In genomic region chr11:67507242-67507890, GRCh38 we compare ENCODE assay signal across 8 cellular contexts. TPM values are rescaled to one million over a fixed set of nuclear protein-coding genes. Genes with fewer than 3 reads are reported as not detected.
DNase-seq lines count a peak whose midpoint lies in the region; ATAC-seq, FAIRE-seq and TF ChIP-seq lines count a peak whose summit lies in the region.

No MANE protein-coding gene starts in this region.

- peak overlapping the region; percentile 51; the same call in 1 of the 2 replicates for H4K8ac ChIP-seq in H1 (ENCODE audit: extremely low read depth, insufficient read depth, low read length)

- no peaks in the 10 kb centered on the region for H3K79me1 ChIP-seq in H1 (ENCODE audit: low read depth, low read length)

- H2AK5ac ChIP-seq in H1 (ENCODE audit: low read depth, low read length), result no peak overlapping the region

- DNase-seq in RWPE2 (ENCODE audit: low spot score) (no peak), H1 (ENCODE audit: low read depth in 1 of 2, low spot score in 2 of 2) (peak in 1 of 2 experiments; percentile 54), mucosa of descending colon (peak in 1 of 3 donors; percentile 92), MV-4-11 (lab: John Stamatoyannopoulos, UW) (no peak)

- no peak overlapping the region for H3K56ac ChIP-seq in H1 (replicated peaks; ENCODE audit: insufficient read length, low read depth, low read length)

- intact Hi-C loops in mucosa of descending colon (cut with DNase I, micrococcal nuclease), result no loop called here

- no peak overlapping the region for H4K5ac ChIP-seq in H1 (ENCODE audit: insufficient read length, low read depth, low read length)

- no peak overlapping the region for H2BK15ac ChIP-seq in H1 (ENCODE audit: low read length)

- H2BK20ac ChIP-seq in H1 (ENCODE audit: low read length), result no peak overlapping the region

- TF ChIP-seq EP300 in H1 (IDR thresholded peaks at IDR 0.05; ENCODE audit: borderline replicate concordance in 1 of 2, low read depth in 2 of 2, low read length in 2 of 2), result no peak

- H2BK120ac ChIP-seq in H1 (replicated peaks; ENCODE audit: low read depth, low read length), result no peak overlapping the region

- no peak for FAIRE-seq in H1 (lab: Jason Lieb, UNC)

- H3K9ac ChIP-seq in H1 (replicated peaks in 1 of 4; ENCODE audit: extremely low read depth in 1 of 4, low read depth in 3 of 4, low read length in 3 of 4), result peak overlapping the region; percentile 46 to 52 (median 48); a peak in 4 of 7 replicates

- H3K4me2 ChIP-seq in H1 (ENCODE audit: insufficient read depth in 1 of 2, low read depth in 2 of 2, low read length in 2 of 2), result peak overlapping the region; percentile 66 to 84

- H3K4ac ChIP-seq in H1 (replicated peaks; ENCODE audit: insufficient read length, low read depth, low read length), result no peak overlapping the region

- 20% methylated on average over 34 of the region's 34 CpGs; no CpG with 5 or more reads in 1 of the 2 experiments for WGBS in H1 (ENCODE audit: extremely low coverage in 1 of 2, insufficient coverage in 1 of 2, insufficient read length in 1 of 2, insufficient replicate concordance in 2 of 2, low coverage in 1 of 2, low lambda C conversion rate in 2 of 2, missing lambda C conversion rate in 1 of 2), 2 experiments
- 30% methylated on average over 34 of the region's 34 CpGs for WGBS in urinary bladder

- H3K4me1 ChIP-seq in ACC112 (ENCODE audit: control insufficient read depth, insufficient read depth, low read length, unreplicated experiment), result peaks cover 25% of the 10 kb centered on the region
- H3K4me1 ChIP-seq in RWPE2 (ENCODE audit: insufficient read depth, poor library complexity, severe bottlenecking), result peaks cover 10% of the 10 kb centered on the region
- H3K4me1 ChIP-seq in H1 (replicated peaks in 1 of 4; ENCODE audit: control insufficient read depth in 3 of 4, insufficient read depth in 4 of 4, low read length in 3 of 4), result peaks cover 0 to 30% (median 10%) of the 10 kb centered on the region in 4 experiments; a peak in 6 of 7 replicates
- peaks cover 31% of the 10 kb centered on the region for H3K4me1 ChIP-seq in mucosa of descending colon (ENCODE audit: low read depth)
- H3K4me1 ChIP-seq in urinary bladder (ENCODE audit: insufficient read depth), result no peaks in the 10 kb centered on the region

- H3K18ac ChIP-seq in H1 (ENCODE audit: extremely low read depth, low read length), result 0 out of 2 replicates have a peak overlapping the region, but pooled peaks have one; percentile 32

- H2AFZ ChIP-seq in ACC112 (ENCODE audit: low read length, unreplicated experiment) (no peak overlapping the region), H1 (ENCODE audit: low read length) (peak overlapping the region; percentile 16; the same call in 1 of the 2 replicates)

- H3K9me3 ChIP-seq in RWPE2 (ENCODE audit: severe bottlenecking) (no peaks in the 10 kb centered on the region), H1 (ENCODE audit: insufficient read depth in 2 of 2, low read depth in 1 of 2, low read length in 1 of 2) (no peaks in the 10 kb centered on the region), mucosa of descending colon (no peaks in the 10 kb centered on the region)

- POLR2A ChIA-PET in H1 (lab: Charles Lee; ENCODE audit: partially characterized antibody), result interaction anchor here (0.8 to 1.0 kb wide), 4 partner anchors 9 to 42 kb away, joined by 3 to 5 read pairs (median 4); no protein-coding TSS in a partner anchor

- TF ChIP-seq RAD21 in H1 (IDR thresholded peaks at IDR 0.05 in 1 of 2, conservative IDR thresholded peaks at IDR 0.05 in 1 of 2; ENCODE audit: low read depth in 2 of 2, low read length in 2 of 2), result no peak

- no peak overlapping the region for H4K91ac ChIP-seq in H1 (replicated peaks; ENCODE audit: insufficient read length, low read length)

- no peak for TF ChIP-seq CTCF in RWPE2 (IDR thresholded peaks at IDR 0.05; ENCODE audit: poor library complexity, severe bottlenecking)
- TF ChIP-seq CTCF in H1 (IDR thresholded peaks at IDR 0.05; ENCODE audit: control extremely low read depth in 1 of 3, insufficient read depth in 1 of 3, low read depth in 1 of 3, low read length in 3 of 3), result no peak
- no peak for TF ChIP-seq CTCF in mucosa of descending colon (IDR thresholded peaks at IDR 0.05)

- H3K14ac ChIP-seq in H1 (ENCODE audit: insufficient read length), result no peak overlapping the region

- peak overlapping the region; percentile 41 for H3K27ac ChIP-seq in ACC112 (ENCODE audit: low read depth, low read length)
- H3K27ac ChIP-seq in RWPE2 (ENCODE audit: poor library complexity, severe bottlenecking), result peak overlapping the region; percentile 96
- H3K27ac ChIP-seq in H1 (ENCODE audit: low read depth, low read length), result peak overlapping the region; percentile 70
- H3K27ac ChIP-seq in urinary bladder (ENCODE audit: low read depth), result peak overlapping the region; percentile 64

- H3K27me3 ChIP-seq in ACC112 (ENCODE audit: insufficient read depth, low read length) (no peaks in the 10 kb centered on the region), RWPE2 (ENCODE audit: insufficient read depth, poor library complexity, severe bottlenecking) (no peaks in the 10 kb centered on the region), H1 (replicated peaks in 1 of 4; ENCODE audit: control insufficient read depth in 3 of 4, extremely low read depth in 1 of 4, insufficient read depth in 3 of 4, low read length in 3 of 4) (peaks cover 0 to 8% (median 5%) of the 10 kb centered on the region in 4 experiments; a peak in 3 of 7 replicates)

- H3K23me2 ChIP-seq in H1 (ENCODE audit: low read depth, low read length), result peaks cover 23% of the 10 kb centered on the region

- no peak overlapping the region for H2BK5ac ChIP-seq in H1 (ENCODE audit: low read depth, low read length)

- peak overlapping the region; percentile 81 for H3K4me3 ChIP-seq in ACC112 (ENCODE audit: low read depth, low read length)
- peak overlapping the region; percentile 66 for H3K4me3 ChIP-seq in RWPE2 (ENCODE audit: severe bottlenecking)
- peak overlapping the region; percentile 62 to 84 (median 62) for H3K4me3 ChIP-seq in H1 (ENCODE audit: extremely low read depth in 1 of 4, insufficient read depth in 2 of 4, low read depth in 3 of 4, low read length in 4 of 4)
- H3K4me3 ChIP-seq in mucosa of descending colon, result peak overlapping the region; percentile 50
- peak overlapping the region; percentile 50 for H3K4me3 ChIP-seq in urinary bladder (ENCODE audit: low read depth, low read length)

- peak; percentile 6 for ATAC-seq in GM21367 (IDR thresholded peaks at IDR 0.05; ENCODE audit: unreplicated experiment)
- peak; percentile 2; the same call in 2 of the 3 replicates for ATAC-seq in RWPE2 (ENCODE audit: low read depth)
- ATAC-seq in mucosa of descending colon, result peak; percentile 42
- ATAC-seq in HG02642 (IDR thresholded peaks at IDR 0.05; ENCODE audit: poor library complexity, unreplicated experiment), result no peak

- no peaks in the 10 kb centered on the region for H3K36me3 ChIP-seq in ACC112 (ENCODE audit: insufficient read depth, low read length)
- H3K36me3 ChIP-seq in RWPE2 (ENCODE audit: low read depth), result peaks cover 15% of the 10 kb centered on the region
- H3K36me3 ChIP-seq in H1 (ENCODE audit: control insufficient read depth in 2 of 4, insufficient read depth in 4 of 4, low read length in 3 of 4), result no peaks in the 10 kb centered on the region; a peak in 2 of 8 replicates
- H3K36me3 ChIP-seq in mucosa of descending colon (ENCODE audit: low read depth), result no peaks in the 10 kb centered on the region
- no peaks in the 10 kb centered on the region for H3K36me3 ChIP-seq in urinary bladder (ENCODE audit: insufficient read depth)

- CTCF ChIA-PET in H1 (lab: Charles Lee; ENCODE audit: partially characterized antibody), result interaction anchor here (1.2 to 2.0 kb wide), 2 partner anchors 120 to 150 kb away, joined by 4 to 8 read pairs; no protein-coding TSS in a partner anchor

- H4K20me1 ChIP-seq in H1 (replicated peaks in 1 of 2; ENCODE audit: control insufficient read depth in 1 of 2, insufficient read depth in 2 of 2, low read length in 2 of 2), result peaks cover 3 to 15% of the 10 kb centered on the region in 2 experiments

- peaks cover 9% of the 10 kb centered on the region for H3K79me2 ChIP-seq in ACC112 (ENCODE audit: control insufficient read depth, insufficient read depth, low read length, unreplicated experiment)
- H3K79me2 ChIP-seq in H1 (ENCODE audit: control insufficient read depth in 1 of 2, insufficient read depth in 2 of 2, low read length in 2 of 2), result 0 out of 4 replicates have a peak, but pooled peaks cover 0 to 8% of the 10 kb centered on the region in 2 experiments

- no peak for TF ChIP-seq POLR2A in H1 (IDR thresholded peaks at IDR 0.05; ENCODE audit: control extremely low read depth in 1 of 2, low read depth in 2 of 2, low read length in 2 of 2)

- no peak overlapping the region for H3K23ac ChIP-seq in H1 (ENCODE audit: insufficient read length)

- peak overlapping the region; percentile 75; the same call in 1 of the 2 replicates for H2BK12ac ChIP-seq in H1 (ENCODE audit: low read depth, low read length)

RNA-seq across cellular contexts. Expression of gene CDK2AP2, which starts 0.6 kb away (rescaled TPM):
- total RNA-seq in H1 (2021; fragmentation: NEBNext Ultra II Directional; extraction: Animal tissue kit (Norgen Biotek cat#: 25700)), result 47.3 and 49.6 TPM in 2 replicates
- polyA plus RNA-seq in H1 (2011; rRNA removed) (65.1 and 89.6 TPM in 2 replicates), urinary bladder (75.8 TPM)
- 33.8 TPM for polyA plus RNA-seq in H1 (2011; cell fraction: cytosol; rRNA removed)
- 39.1 TPM for polyA plus RNA-seq in H1 (2011; cell fraction: nucleus; rRNA removed)
- 37.4 to 52.9 TPM (median 45.6 TPM) in 4 replicates for polyA plus RNA-seq in H1 (2012, experiment 1 of 2)
- polyA plus RNA-seq in H1 (2012, experiment 2 of 2), result 65.6 TPM
- polyA plus RNA-seq in H1 (2013, experiment 1 of 2), result 35.4 TPM
- 38.4 TPM for polyA plus RNA-seq in H1 (2013, experiment 2 of 2)
- polyA minus RNA-seq in H1 (2011; rRNA and poly(A)+ RNA removed), result 12.5 and 16.2 TPM in 2 replicates
- polyA minus RNA-seq in H1 (2011; cell fraction: cytosol; rRNA and poly(A)+ RNA removed), result 28.0 TPM
- polyA minus RNA-seq in H1 (2011; cell fraction: nucleus; rRNA and poly(A)+ RNA removed), result 25.7 TPM
- total RNA-seq in mucosa of descending colon (10 to 100 TPM; 63.5 to 81.3 (median 79.3) TPM), urinary bladder (5.9 TPM)

RNA-seq across cellular contexts. Expression of gene PITPNM1, which starts 2.2 kb away (rescaled TPM):
- total RNA-seq in H1 (2021; fragmentation: NEBNext Ultra II Directional; extraction: Animal tissue kit (Norgen Biotek cat#: 25700)), result 52.7 and 55.0 TPM in 2 replicates
- polyA plus RNA-seq in H1 (2011; rRNA removed) (27.2 and 45.1 TPM in 2 replicates), urinary bladder (18.5 TPM)
- polyA plus RNA-seq in H1 (2011; cell fraction: cytosol; rRNA removed), result 26.4 TPM
- 74.8 TPM for polyA plus RNA-seq in H1 (2011; cell fraction: nucleus; rRNA removed)
- polyA plus RNA-seq in H1 (2012, experiment 1 of 2), result 24.2 to 30.4 TPM (median 27.3 TPM) in 4 replicates
- polyA plus RNA-seq in H1 (2012, experiment 2 of 2), result 25.8 TPM
- 28.4 TPM for polyA plus RNA-seq in H1 (2013, experiment 1 of 2)
- 28.5 TPM for polyA plus RNA-seq in H1 (2013, experiment 2 of 2)
- 14.8 and 18.7 TPM in 2 replicates for polyA minus RNA-seq in H1 (2011; rRNA and poly(A)+ RNA removed)
- polyA minus RNA-seq in H1 (2011; cell fraction: cytosol; rRNA and poly(A)+ RNA removed), result 32.3 TPM
- 30.9 TPM for polyA minus RNA-seq in H1 (2011; cell fraction: nucleus; rRNA and poly(A)+ RNA removed)
- total RNA-seq in mucosa of descending colon (100 to 1,000 TPM in 1 of 3 donors, 10 to 100 TPM in 2; 59.6 to 104 (median 83.7) TPM), urinary bladder (12.6 TPM)

RNA-seq across cellular contexts. Expression of gene CABP2, which starts 15.9 kb away (rescaled TPM):
- total RNA-seq in H1 (2021; fragmentation: NEBNext Ultra II Directional; extraction: Animal tissue kit (Norgen Biotek cat#: 25700)), result not detected in 2 replicates
- polyA plus RNA-seq in H1 (2011; rRNA removed) (not detected in 2 replicates), urinary bladder (not detected)
- polyA plus RNA-seq in H1 (2011; cell fraction: cytosol; rRNA removed), result not detected
- polyA plus RNA-seq in H1 (2011; cell fraction: nucleus; rRNA removed), result not detected
- not detected in 4 replicates for polyA plus RNA-seq in H1 (2012, experiment 1 of 2)
- polyA plus RNA-seq in H1 (2012, experiment 2 of 2), result not detected
- polyA plus RNA-seq in H1 (2013, experiment 1 of 2), result not detected
- polyA plus RNA-seq in H1 (2013, experiment 2 of 2), result not detected
- polyA minus RNA-seq in H1 (2011; rRNA and poly(A)+ RNA removed), result not detected in 2 replicates
- not detected for polyA minus RNA-seq in H1 (2011; cell fraction: cytosol; rRNA and poly(A)+ RNA removed)
- polyA minus RNA-seq in H1 (2011; cell fraction: nucleus; rRNA and poly(A)+ RNA removed), result not detected
- total RNA-seq in mucosa of descending colon (not detected), urinary bladder (not detected)

RNA-seq across cellular contexts. Expression of gene AIP, which starts 24.5 kb away (rescaled TPM):
- 28.8 and 29.8 TPM in 2 replicates for total RNA-seq in H1 (2021; fragmentation: NEBNext Ultra II Directional; extraction: Animal tissue kit (Norgen Biotek cat#: 25700))
- polyA plus RNA-seq in H1 (2011; rRNA removed) (54.4 and 68.6 TPM in 2 replicates), urinary bladder (135 TPM)
- polyA plus RNA-seq in H1 (2011; cell fraction: cytosol; rRNA removed), result 66.1 TPM
- polyA plus RNA-seq in H1 (2011; cell fraction: nucleus; rRNA removed), result 52.2 TPM
- 25.4 to 39.2 TPM (median 35.0 TPM) in 4 replicates for polyA plus RNA-seq in H1 (2012, experiment 1 of 2)
- 35.9 TPM for polyA plus RNA-seq in H1 (2012, experiment 2 of 2)
- polyA plus RNA-seq in H1 (2013, experiment 1 of 2), result 19.5 TPM
- 19.1 TPM for polyA plus RNA-seq in H1 (2013, experiment 2 of 2)
- polyA minus RNA-seq in H1 (2011; rRNA and poly(A)+ RNA removed), result 27.2 TPM in 2 replicates
- polyA minus RNA-seq in H1 (2011; cell fraction: cytosol; rRNA and poly(A)+ RNA removed), result 19.8 TPM
- polyA minus RNA-seq in H1 (2011; cell fraction: nucleus; rRNA and poly(A)+ RNA removed), result 17.7 TPM
- total RNA-seq in mucosa of descending colon (10 to 100 TPM; 33.7 to 84.9 (median 52.2) TPM), urinary bladder (42.9 TPM)

RNA-seq across cellular contexts. Expression of gene TMEM134, which starts 38.3 kb away (rescaled TPM):
- total RNA-seq in H1 (2021; fragmentation: NEBNext Ultra II Directional; extraction: Animal tissue kit (Norgen Biotek cat#: 25700)), result 32.4 and 33.5 TPM in 2 replicates
- 229 and 268 TPM in 2 replicates for polyA plus RNA-seq in H1 (2011; rRNA removed)
- 137 TPM for polyA plus RNA-seq in H1 (2011; cell fraction: cytosol; rRNA removed)
- 92.9 TPM for polyA plus RNA-seq in H1 (2011; cell fraction: nucleus; rRNA removed)
- 33.1 to 44.0 TPM (median 41.7 TPM) in 4 replicates for polyA plus RNA-seq in H1 (2012, experiment 1 of 2)
- 29.0 TPM for polyA plus RNA-seq in H1 (2012, experiment 2 of 2)
- polyA plus RNA-seq in H1 (2013, experiment 1 of 2), result 35.4 TPM
- polyA plus RNA-seq in H1 (2013, experiment 2 of 2), result 38.9 TPM
- polyA minus RNA-seq in H1 (2011; rRNA and poly(A)+ RNA removed), result 3.5 and 4.4 TPM in 2 replicates
- 15.0 TPM for polyA minus RNA-seq in H1 (2011; cell fraction: cytosol; rRNA and poly(A)+ RNA removed)
- polyA minus RNA-seq in H1 (2011; cell fraction: nucleus; rRNA and poly(A)+ RNA removed), result 24.3 TPM
- 10 to 100 TPM; 44.7 to 82.2 (median 60.9) TPM for total RNA-seq in mucosa of descending colon
- 20.4 TPM for total RNA-seq in urinary bladder
- 80.2 TPM for polyA plus RNA-seq in urinary bladder

Comparison
In these comparisons a context has a peak if more than half of its experiments do, and no peak if none do; other contexts are left out.
1. H3K27ac ChIP-seq: peak in every context shown above with its lines; median percentile 96 in RWPE2; 70 in H1; 64 in urinary bladder; 41 in ACC112.